In the genomic region with DNA sequence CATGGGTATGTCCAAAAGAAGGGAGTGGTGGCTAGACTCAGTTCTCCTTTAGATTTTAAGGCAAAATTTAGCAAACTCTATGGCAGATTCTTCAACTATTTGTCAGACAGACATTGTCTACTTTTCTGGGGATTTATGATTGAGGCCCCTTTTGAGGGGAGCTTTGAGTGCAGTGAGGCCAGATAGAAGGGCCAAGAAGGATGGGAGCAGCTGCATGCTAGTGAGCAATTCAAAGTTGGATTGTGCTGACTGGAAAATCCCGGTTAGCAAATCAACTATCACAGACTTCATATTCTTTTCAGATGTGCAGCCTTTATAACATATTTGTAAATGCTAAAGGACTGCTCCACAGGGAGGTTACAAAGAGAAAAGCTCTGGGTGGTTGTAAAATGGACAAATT, we compare ENCODE assay signal across 10 cellular contexts. TPM values are rescaled to one million over a fixed set of nuclear protein-coding genes. Genes with fewer than 3 reads are reported as not detected.
"Had no signal": no experiment of that assay in that cellular context is flagged by ENCODE, and none has a peak within 500 bp of the region (broad histone marks: within the 10 kb centered on the region; RNA-seq: fewer than 3 reads in every experiment).

No MANE protein-coding gene starts in this region.

- H3K4me1 ChIP-seq: HAP-1 had no signal

- H2AFZ ChIP-seq: GM23248 had no signal

- H3K27ac ChIP-seq: GM23248, HL-60 had no signal

- H3K4me3 ChIP-seq: GM23248, HAP-1 had no signal

- H3K36me3 ChIP-seq: HAP-1 had no signal

- ATAC-seq: HCT116, HepG2 had no signal

- H3K9me3 ChIP-seq: HAP-1 had no signal

- DNase-seq: GM23248, GOT3, H7, HFFc6, KBM-7 had no signal

- H3K9ac ChIP-seq: GM23248 had no signal

RNA-seq across cellular contexts. Expression of gene ESR1, which starts 35.0 kb away (rescaled TPM):
- total RNA-seq: GM23248, H4, HepG2 had no signal
- polyA plus RNA-seq: HepG2 had no signal
